19 cellular contexts compared by ENCODE assay signal in the genomic region with DNA sequence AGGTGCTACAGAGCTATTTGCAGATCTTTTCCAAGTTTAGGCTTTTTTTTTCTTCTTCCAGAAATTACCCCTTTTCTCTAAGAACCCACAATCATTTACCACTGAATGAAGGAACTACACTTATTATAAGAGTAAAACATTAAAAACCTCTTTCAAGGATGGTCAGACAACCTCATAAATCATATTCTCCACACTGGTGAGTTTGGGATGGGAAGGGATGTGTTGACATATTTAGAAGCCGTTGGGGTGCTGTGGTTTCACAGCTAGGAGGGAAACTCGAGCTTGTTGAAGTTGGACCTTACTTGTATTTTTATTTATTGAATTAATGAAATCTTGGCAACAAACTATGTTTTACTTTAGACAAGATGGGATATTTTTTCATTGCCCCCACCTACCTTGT.
DNase-seq lines count a peak whose midpoint lies in the region; ATAC-seq, FAIRE-seq and TF ChIP-seq lines count a peak whose summit lies in the region.
"Had no signal": no experiment of that assay in that cellular context is flagged by ENCODE, and none has a peak within 500 bp of the region (broad histone marks: within the 10 kb centered on the region; RNA-seq: fewer than 3 reads in every experiment).

No MANE protein-coding gene starts in this region.

- H3K9me1 ChIP-seq in K562 (ENCODE audit: control insufficient read depth, insufficient read depth, low read length): no peaks in the 10 kb centered on the region

- H3K4me2 ChIP-seq in K562 (ENCODE audit: insufficient read depth, low read length): no peak overlapping the region

- DNase-seq in NCI-H2227 treated with DMSO at 0.1 percent for 48 hours (lab: John Stamatoyannopoulos, UW) (peak; percentile 27), K562 (ENCODE audit: extremely low read depth in 1 of 4, low spot score in 3 of 4) (no peak), colonic mucosa (no peak), cortex of kidney (lab: John Stamatoyannopoulos, UW) (no peak)
- no peak for DNase-seq in stimulated activated effector memory CD8-positive, alpha-beta T cell treated with anti-CD3 and anti-CD28 coated beads, Interleukin-12 subunit alpha, Interleukin-12 subunit beta, amount 100 ng/mL, for 72 hours (ENCODE audit: low spot score in 2 of 2)
- DNase-seq: C1 segment of cervical spinal cord; Calu3; CD4-positive, alpha-beta memory T cell; COR-L47; DMS53; DMS79 treated with DMSO at 0.1 percent for 48 hours; GF-D8; GOT3; HFFc6 had no signal

- H3K4me3 Mint-ChIP-seq in stimulated activated effector memory CD8-positive, alpha-beta T cell treated with anti-CD3 and anti-CD28 coated beads, Interleukin-12 subunit alpha, Interleukin-12 subunit beta, amount 100 ng/mL, for 72 hours: no peak overlapping the region
- H3K4me3 Mint-ChIP-seq: CD4-positive, alpha-beta memory T cell; HFFc6 had no signal

- no peak for FAIRE-seq in K562 (lab: Jason Lieb, UNC)
- FAIRE-seq: GM12891, GM18507, H54 had no signal

- TF ChIP-seq CTCF in K562 (IDR thresholded peaks at IDR 0.05 in 2 of 3, conservative IDR thresholded peaks at IDR 0.05 in 1 of 3; ENCODE audit: insufficient read depth in 2 of 3, low read depth in 1 of 3, low read length in 3 of 3) (no peak), colonic mucosa (IDR thresholded peaks at IDR 0.05) (no peak)

- no peak for TF ChIP-seq EP300 in K562 (IDR thresholded peaks at IDR 0.05; ENCODE audit: low read length)

- no peaks in the 10 kb centered on the region for H3K36me3 Mint-ChIP-seq in stimulated activated effector memory CD8-positive, alpha-beta T cell treated with anti-CD3 and anti-CD28 coated beads, Interleukin-12 subunit alpha, Interleukin-12 subunit beta, amount 100 ng/mL, for 72 hours
- H3K36me3 Mint-ChIP-seq: CD4-positive, alpha-beta memory T cell had no signal

- POLR2A ChIA-PET in K562 (lab: Yijun Ruan, JAX): no interaction called here

- 3% methylated on average over 2 of the region's 2 CpGs for WGBS in K562 (ENCODE audit: insufficient coverage, low coverage, missing lambda C conversion rate)

- no peak for TF ChIP-seq POLR2A in K562 (conservative IDR thresholded peaks at IDR 0.05)

- in situ Hi-C loops in K562 (cut with MboI): no loop called here

- H3K4me3 ChIP-seq in K562: no peak overlapping the region
- H3K4me3 ChIP-seq in colonic mucosa: no peak overlapping the region
- H3K4me3 ChIP-seq: HAP-1 had no signal

- H3K4me1 ChIP-seq in K562 (replicated peaks in 1 of 2; ENCODE audit: control insufficient read depth in 2 of 2, insufficient read depth in 2 of 2, low read length in 2 of 2) (no peaks in the 10 kb centered on the region), colonic mucosa (no peaks in the 10 kb centered on the region)
- H3K4me1 ChIP-seq: HAP-1 had no signal

- no peaks in the 10 kb centered on the region for H3K9me3 ChIP-seq in K562 (replicated peaks; ENCODE audit: control insufficient read depth, insufficient read depth, low read depth, low read length)
- no peaks in the 10 kb centered on the region for H3K9me3 ChIP-seq in colonic mucosa
- H3K9me3 ChIP-seq: HAP-1 had no signal

- H3K36me3 ChIP-seq in K562 (ENCODE audit: control insufficient read depth, insufficient read depth, low read length) (no peaks in the 10 kb centered on the region), colonic mucosa (no peaks in the 10 kb centered on the region)
- H3K36me3 ChIP-seq: HAP-1 had no signal

- H3K9me3 Mint-ChIP-seq in stimulated activated effector memory CD8-positive, alpha-beta T cell treated with anti-CD3 and anti-CD28 coated beads, Interleukin-12 subunit alpha, Interleukin-12 subunit beta, amount 100 ng/mL, for 72 hours: peaks cover 10% of the 10 kb centered on the region

- intact Hi-C loops in K562 (cut with micrococcal nuclease) (no loop called here), colonic mucosa (cut with DNase I) (no loop called here)

- H3K9ac ChIP-seq in K562 (ENCODE audit: insufficient read depth in 1 of 2, low read depth in 2 of 2, low read length in 2 of 2): no peak overlapping the region
- no peak overlapping the region for H3K9ac ChIP-seq in colonic mucosa (ENCODE audit: low read depth in 2 of 2, low read length in 2 of 2)

- ATAC-seq in K562: no peak
- no peak for ATAC-seq in stimulated activated effector memory CD8-positive, alpha-beta T cell treated with anti-CD3 and anti-CD28 coated beads, Interleukin-12 subunit alpha, Interleukin-12 subunit beta, amount 100 ng/mL, for 72 hours
- no peak for ATAC-seq in GM19455 (IDR thresholded peaks at IDR 0.05; ENCODE audit: unreplicated experiment)

- H3K4me1 Mint-ChIP-seq in stimulated activated effector memory CD8-positive, alpha-beta T cell treated with anti-CD3 and anti-CD28 coated beads, Interleukin-12 subunit alpha, Interleukin-12 subunit beta, amount 100 ng/mL, for 72 hours: no peaks in the 10 kb centered on the region
- H3K4me1 Mint-ChIP-seq: CD4-positive, alpha-beta memory T cell had no signal

- no peaks in the 10 kb centered on the region for H3K79me2 ChIP-seq in K562 (ENCODE audit: control insufficient read depth, insufficient read depth, low read length)

- peak overlapping the region; percentile 45; the same call in 1 of the 2 replicates for H2AFZ ChIP-seq in K562 (ENCODE audit: low read depth, low read length)

- no TSS peak for BruUV-seq in K562 (replicated peaks; lab: Mats Ljungman, UMichigan)

- CTCF ChIA-PET in K562 (lab: Yijun Ruan, JAX; ENCODE audit: low intra/inter-chr PET ratio): no interaction called here

- H4K20me1 ChIP-seq in K562 (replicated peaks; ENCODE audit: control insufficient read depth, insufficient read depth, low read length): no peaks in the 10 kb centered on the region

- TF ChIP-seq RAD21 in K562 (CRISPR knock-in tag; conservative IDR thresholded peaks at IDR 0.05 in 1 of 2, IDR thresholded peaks at IDR 0.05 in 1 of 2): no peak

- H3K27ac ChIP-seq in K562 (ENCODE audit: extremely low read depth, low read depth, low read length) (no peak overlapping the region), colonic mucosa (no peak overlapping the region)

- peak overlapping the region; percentile 12 for H3K27ac Mint-ChIP-seq in stimulated activated effector memory CD8-positive, alpha-beta T cell treated with anti-CD3 and anti-CD28 coated beads, Interleukin-12 subunit alpha, Interleukin-12 subunit beta, amount 100 ng/mL, for 72 hours
- H3K27ac Mint-ChIP-seq: CD4-positive, alpha-beta memory T cell; HFFc6 had no signal

- H3K27me3 ChIP-seq in K562 (ENCODE audit: control insufficient read depth in 2 of 2, insufficient read depth in 2 of 2, low read length in 2 of 2): no peaks in the 10 kb centered on the region
- no peaks in the 10 kb centered on the region for H3K27me3 ChIP-seq in colonic mucosa
